Comparison of ENCODE assay signal across 18 cellular contexts in the genomic region with DNA sequence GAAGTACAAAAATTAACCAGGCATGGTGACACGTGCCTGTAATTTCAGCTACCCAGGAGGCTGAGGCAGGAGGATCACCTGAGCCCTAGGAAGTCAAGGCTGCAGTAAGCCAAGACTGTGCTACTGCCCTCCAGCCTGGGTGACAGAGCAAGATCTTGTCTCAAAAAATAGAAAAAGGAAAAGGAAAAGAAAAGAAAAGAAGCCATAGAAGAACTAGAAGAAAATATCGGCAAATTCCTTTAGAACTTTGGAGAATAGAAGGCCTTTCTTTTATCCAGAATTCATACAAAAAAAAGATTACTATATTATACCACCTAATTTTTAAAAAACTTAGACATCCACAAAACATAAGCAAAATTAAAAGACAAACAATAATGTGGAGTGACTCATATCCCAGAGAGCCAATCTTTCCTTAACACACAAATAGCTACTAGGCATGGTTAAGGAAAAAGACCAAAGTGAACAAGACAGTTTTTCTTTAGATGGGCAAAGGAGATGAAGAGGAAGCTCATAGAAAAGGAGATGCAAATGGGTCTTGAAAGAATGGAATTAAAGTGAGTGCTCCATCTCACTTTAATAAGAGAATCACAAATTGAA.
DNase-seq lines count a peak whose midpoint lies in the region; ATAC-seq and TF ChIP-seq lines count a peak whose summit lies in the region.
"Had no signal": no experiment of that assay in that cellular context is flagged by ENCODE, and none has a peak within 500 bp of the region (broad histone marks: within the 10 kb centered on the region; RNA-seq: fewer than 3 reads in every experiment).

No MANE protein-coding gene starts in this region.

- H3K27me3 ChIP-seq in PC-3 (ENCODE audit: low read length) (no peaks in the 10 kb centered on the region), colonic mucosa (no peaks in the 10 kb centered on the region), smooth muscle cell (ENCODE audit: low read depth) (no peaks in the 10 kb centered on the region)
- H3K27me3 ChIP-seq: BLaER1 treated with 17β-estradiol and CSF1 and Interleukin-3, amounts not matched to agents 10 nM and 100 nM; SJCRH30 had no signal

- H3K36me3 Mint-ChIP-seq in stimulated activated effector memory CD8-positive, alpha-beta T cell treated with anti-CD3 and anti-CD28 coated beads, Interleukin-12 subunit alpha, Interleukin-12 subunit beta, amount 100 ng/mL, for 72 hours: no peaks in the 10 kb centered on the region
- H3K36me3 Mint-ChIP-seq in T-helper 17 cell (ENCODE audit: low read depth): no peaks in the 10 kb centered on the region

- H3K4me1 ChIP-seq in PC-3 (ENCODE audit: insufficient read depth, low read length) (peaks cover 30% of the 10 kb centered on the region), colonic mucosa (peaks cover 15% of the 10 kb centered on the region), smooth muscle cell (ENCODE audit: low read depth) (no peaks in the 10 kb centered on the region)

- CTCF ChIA-PET in PC-3 (lab: Charles Lee): no interaction called here

- TF ChIP-seq CTCF in C4-2B (conservative IDR thresholded peaks at IDR 0.05) (no peak), PC-3 (conservative IDR thresholded peaks at IDR 0.05; ENCODE audit: low read depth, low read length) (no peak), colonic mucosa (IDR thresholded peaks at IDR 0.05) (no peak), smooth muscle cell (IDR thresholded peaks at IDR 0.05; ENCODE audit: borderline replicate concordance, insufficient read depth, poor library complexity, severe bottlenecking) (no peak)

- no peak overlapping the region for H3K27ac Mint-ChIP-seq in stimulated activated effector memory CD8-positive, alpha-beta T cell treated with anti-CD3 and anti-CD28 coated beads, Interleukin-12 subunit alpha, Interleukin-12 subunit beta, amount 100 ng/mL, for 72 hours
- no peak overlapping the region for H3K27ac Mint-ChIP-seq in T-helper 17 cell
- H3K27ac Mint-ChIP-seq: CD8-positive, alpha-beta memory T cell had no signal

- peaks cover 6% of the 10 kb centered on the region for H3K4me1 Mint-ChIP-seq in stimulated activated effector memory CD8-positive, alpha-beta T cell treated with anti-CD3 and anti-CD28 coated beads, Interleukin-12 subunit alpha, Interleukin-12 subunit beta, amount 100 ng/mL, for 72 hours
- peaks cover 5% of the 10 kb centered on the region for H3K4me1 Mint-ChIP-seq in T-helper 17 cell

- DNase-seq in PC-3: peak; percentile 26
- no peak for DNase-seq in colonic mucosa
- no peak for DNase-seq in smooth muscle cell (lab: John Stamatoyannopoulos, UW; ENCODE audit: unreplicated experiment)
- no peak for DNase-seq in stimulated activated effector memory CD8-positive, alpha-beta T cell treated with anti-CD3 and anti-CD28 coated beads, Interleukin-12 subunit alpha, Interleukin-12 subunit beta, amount 100 ng/mL, for 72 hours (ENCODE audit: low spot score in 2 of 2)
- DNase-seq in Ammon's horn (ENCODE audit: low spot score): no peak
- no peak for DNase-seq in T-helper 17 cell
- DNase-seq: CD8-positive, alpha-beta memory T cell; DMS79; NCI-H1417; NCI-H187; NCI-H2227 treated with DMSO at 0.1 percent for 48 hours; NCI-H510A treated with DMSO at 0.1 percent for 48 hours; NCI-H774; SJCRH30 had no signal

- H4K20me1 ChIP-seq in PC-3 (ENCODE audit: low read length): no peaks in the 10 kb centered on the region
- no peaks in the 10 kb centered on the region for H4K20me1 ChIP-seq in smooth muscle cell (ENCODE audit: low read depth)
- H4K20me1 ChIP-seq: BLaER1 treated with 17β-estradiol and CSF1 and Interleukin-3, amounts not matched to agents 10 nM and 100 nM had no signal

- H3K4me3 Mint-ChIP-seq in stimulated activated effector memory CD8-positive, alpha-beta T cell treated with anti-CD3 and anti-CD28 coated beads, Interleukin-12 subunit alpha, Interleukin-12 subunit beta, amount 100 ng/mL, for 72 hours: no peak overlapping the region
- no peak overlapping the region for H3K4me3 Mint-ChIP-seq in T-helper 17 cell
- H3K4me3 Mint-ChIP-seq: CD8-positive, alpha-beta memory T cell had no signal

- no peak overlapping the region; the same call in 1 of the 2 replicates for H3K4me3 ChIP-seq in PC-3 (ENCODE audit: low read length)
- H3K4me3 ChIP-seq in colonic mucosa: no peak overlapping the region
- H3K4me3 ChIP-seq in smooth muscle cell: no peak overlapping the region
- H3K4me3 ChIP-seq: A549; BLaER1 treated with 17β-estradiol and CSF1 and Interleukin-3, amounts not matched to agents 10 nM and 100 nM; SJCRH30 had no signal

- intact Hi-C loops in PC-3 (cut with micrococcal nuclease) (loop anchor here (5.0 kb wide), 1 partner anchor 101 kb away; no protein-coding TSS in a partner anchor), colonic mucosa (cut with DNase I) (no loop called here)

- H3F3A ChIP-seq in PC-3 (ENCODE audit: low read length, unreplicated experiment) (no peaks in the 10 kb centered on the region), smooth muscle cell (ENCODE audit: low read depth) (peaks cover 6% of the 10 kb centered on the region)

- H3K27me3 Mint-ChIP-seq in T-helper 17 cell: no peaks in the 10 kb centered on the region

- H3K36me3 ChIP-seq in PC-3 (ENCODE audit: low read depth, low read length): no peaks in the 10 kb centered on the region
- no peaks in the 10 kb centered on the region for H3K36me3 ChIP-seq in colonic mucosa
- H3K36me3 ChIP-seq in smooth muscle cell (ENCODE audit: low read depth): no peaks in the 10 kb centered on the region
- H3K36me3 ChIP-seq: BLaER1 treated with 17β-estradiol and CSF1 and Interleukin-3, amounts not matched to agents 10 nM and 100 nM; SJCRH30 had no signal

- H3K9me2 ChIP-seq in PC-3 (replicated peaks; ENCODE audit: low read length): no peaks in the 10 kb centered on the region

- H3K9ac ChIP-seq in PC-3 (ENCODE audit: low read length): no peak overlapping the region
- peak overlapping the region in 1 of 2 donors; percentile 13 for H3K9ac ChIP-seq in colonic mucosa (ENCODE audit: low read depth in 2 of 2, low read length in 2 of 2)
- no peak overlapping the region for H3K9ac ChIP-seq in smooth muscle cell (ENCODE audit: low read depth)
- H3K9ac ChIP-seq: BLaER1 treated with 17β-estradiol and CSF1 and Interleukin-3, amounts not matched to agents 10 nM and 100 nM; KMS-11 had no signal

- H3K4me2 ChIP-seq in PC-3 (ENCODE audit: low read length): peak overlapping the region; percentile 55
- H3K4me2 ChIP-seq in smooth muscle cell: no peak overlapping the region
- H3K4me2 ChIP-seq: A549, KMS-11 had no signal

- H3K27ac ChIP-seq in C4-2B: peak overlapping the region; percentile 18
- H3K27ac ChIP-seq in PC-3 (ENCODE audit: low read length): peak overlapping the region; percentile 52
- H3K27ac ChIP-seq in colonic mucosa: peak overlapping the region; percentile 69
- peak overlapping the region; percentile 15 for H3K27ac ChIP-seq in smooth muscle cell (ENCODE audit: low read depth)
- H3K27ac ChIP-seq: A549; BLaER1 treated with 17β-estradiol and CSF1 and Interleukin-3, amounts not matched to agents 10 nM and 100 nM; KMS-11; SJCRH30 had no signal

- ATAC-seq in PC-3 (peak; percentile 75), T-helper 17 cell (no peak)
- no peak for ATAC-seq in stimulated activated effector memory CD8-positive, alpha-beta T cell treated with anti-CD3 and anti-CD28 coated beads, Interleukin-12 subunit alpha, Interleukin-12 subunit beta, amount 100 ng/mL, for 72 hours
- ATAC-seq: A549 had no signal

- no peak overlapping the region for H2AFZ ChIP-seq in PC-3 (ENCODE audit: low read length)
- no peak overlapping the region for H2AFZ ChIP-seq in smooth muscle cell (ENCODE audit: low read depth)

- H3K9me3 ChIP-seq in PC-3 (ENCODE audit: low read length) (no peaks in the 10 kb centered on the region), colonic mucosa (no peaks in the 10 kb centered on the region), smooth muscle cell (replicated peaks; ENCODE audit: low read depth) (no peaks in the 10 kb centered on the region), T-helper 17 cell (ENCODE audit: control insufficient read depth, low read length, poor library complexity, severe bottlenecking) (no peaks in the 10 kb centered on the region)
- H3K9me3 ChIP-seq: SJCRH30 had no signal

- BruUV-seq in PC-3 (replicated peaks; lab: Mats Ljungman, UMichigan): no TSS peak

- no peaks in the 10 kb centered on the region for H3K79me2 ChIP-seq in PC-3 (ENCODE audit: low read length)
- no peaks in the 10 kb centered on the region for H3K79me2 ChIP-seq in smooth muscle cell (ENCODE audit: low read depth)

- POLR2A ChIA-PET in PC-3 (lab: Charles Lee; ENCODE audit: unreplicated experiment): interaction anchor here (1.0 kb wide), 1 partner anchor 102 kb away, joined by 3 read pairs; no protein-coding TSS in a partner anchor

- H3K9me3 Mint-ChIP-seq in stimulated activated effector memory CD8-positive, alpha-beta T cell treated with anti-CD3 and anti-CD28 coated beads, Interleukin-12 subunit alpha, Interleukin-12 subunit beta, amount 100 ng/mL, for 72 hours: peaks cover 4% of the 10 kb centered on the region

- 100% methylated on average over 2 of the region's 2 CpGs for WGBS in smooth muscle cell (ENCODE audit: low lambda C conversion rate)

Comparison
In these comparisons a context has a peak if more than half of its experiments do, and no peak if none do; other contexts are left out.
1. H3K27ac ChIP-seq: peak in every context shown above with its lines; median percentile 69 in colonic mucosa; 52 in PC-3; 18 in C4-2B; 15 in smooth muscle cell.